ENCODE assay signal across 11 cellular contexts in the genomic region with DNA sequence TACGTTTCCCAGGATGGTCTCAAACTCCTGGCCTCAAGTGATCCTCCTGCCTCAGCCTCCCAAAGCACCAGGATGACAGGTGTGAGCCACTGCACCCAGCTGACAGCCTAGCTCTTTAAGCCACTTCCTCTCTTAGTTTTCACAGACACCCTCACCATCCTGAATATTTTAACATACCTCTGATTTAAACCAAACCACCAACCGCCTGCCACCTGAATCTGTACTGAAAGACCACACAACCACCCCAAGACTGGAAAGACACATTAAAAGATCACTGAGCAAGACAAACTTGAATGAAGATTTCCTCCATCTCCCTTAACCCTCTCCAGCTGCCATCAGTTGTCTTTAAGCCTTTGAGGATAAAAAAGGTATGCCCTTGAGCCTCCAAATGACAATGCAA.
DNase-seq lines count a peak whose midpoint lies in the region; ATAC-seq and TF ChIP-seq lines count a peak whose summit lies in the region.
"Had no signal": no experiment of that assay in that cellular context is flagged by ENCODE, and none has a peak within 500 bp of the region (broad histone marks: within the 10 kb centered on the region; RNA-seq: fewer than 3 reads in every experiment).

No MANE protein-coding gene starts in this region.

- H3K4me3 ChIP-seq in ascending aorta = no peak overlapping the region

- TF ChIP-seq CTCF in activated CD8-positive, alpha-beta T cell treated with anti-CD3 and anti-CD28 coated beads for 36 hours (IDR thresholded peaks at IDR 0.05) = no peak
- TF ChIP-seq CTCF in ascending aorta (IDR thresholded peaks at IDR 0.05) = no peak

- no peaks in the 10 kb centered on the region for H3K9me3 Mint-ChIP-seq in activated T-cell treated with anti-CD3 and anti-CD28 coated beads, Interleukin-2, amount 50 U/mL, for 24 hours
- peaks cover 2% of the 10 kb centered on the region for H3K9me3 Mint-ChIP-seq in activated CD8-positive, alpha-beta T cell treated with anti-CD3 and anti-CD28 coated beads for 36 hours
- no peaks in the 10 kb centered on the region for H3K9me3 Mint-ChIP-seq in stimulated activated effector memory CD8-positive, alpha-beta T cell treated with anti-CD3 and anti-CD28 coated beads, Interleukin-12 subunit alpha, Interleukin-12 subunit beta, amount 100 ng/mL, for 72 hours

- CTCF ChIA-PET in activated CD8-positive, alpha-beta T cell treated with anti-CD3 and anti-CD28 coated beads for 36 hours (lab: Charles Lee) = no interaction called here

- H3K36me3 ChIP-seq in ascending aorta = no peaks in the 10 kb centered on the region

- H3K36me3 Mint-ChIP-seq in activated T-cell treated with anti-CD3 and anti-CD28 coated beads, Interleukin-2, amount 50 U/mL, for 24 hours (ENCODE audit: low read depth) = peaks cover 10% of the 10 kb centered on the region
- peaks cover 25% of the 10 kb centered on the region for H3K36me3 Mint-ChIP-seq in activated CD8-positive, alpha-beta T cell treated with anti-CD3 and anti-CD28 coated beads for 36 hours (ENCODE audit: low read depth)
- peaks cover 39% of the 10 kb centered on the region for H3K36me3 Mint-ChIP-seq in stimulated activated effector memory CD8-positive, alpha-beta T cell treated with anti-CD3 and anti-CD28 coated beads, Interleukin-12 subunit alpha, Interleukin-12 subunit beta, amount 100 ng/mL, for 72 hours

- ATAC-seq in HG03108 (IDR thresholded peaks at IDR 0.05; ENCODE audit: unreplicated experiment) = peak; percentile 35
- peak; percentile 51 for ATAC-seq in activated CD8-positive, alpha-beta T cell treated with anti-CD3 and anti-CD28 coated beads for 36 hours
- peak; percentile 79 for ATAC-seq in stimulated activated effector memory CD8-positive, alpha-beta T cell treated with anti-CD3 and anti-CD28 coated beads, Interleukin-12 subunit alpha, Interleukin-12 subunit beta, amount 100 ng/mL, for 72 hours

- H3K4me1 ChIP-seq in ascending aorta = no peaks in the 10 kb centered on the region

- no peak for DNase-seq in activated T-cell treated with anti-CD3 and anti-CD28 coated beads, Interleukin-2, amount 50 U/mL, for 24 hours
- DNase-seq in activated T-cell treated with anti-CD3 and anti-CD28 coated beads for 4 hours (no peak), DMS79 (lab: John Stamatoyannopoulos, UW) (no peak), HUDEP-2 (lab: John Stamatoyannopoulos, UW; ENCODE audit: unreplicated experiment in 76 of 76) (no peak), ascending aorta (ENCODE audit: low spot score in 2 of 2) (no peak)
- peak; percentile 80 for DNase-seq in activated CD8-positive, alpha-beta T cell treated with anti-CD3 and anti-CD28 coated beads for 36 hours
- DNase-seq in stimulated activated effector memory CD8-positive, alpha-beta T cell treated with anti-CD3 and anti-CD28 coated beads, Interleukin-12 subunit alpha, Interleukin-12 subunit beta, amount 100 ng/mL, for 72 hours (ENCODE audit: low spot score in 2 of 2) = no peak
- DNase-seq: head of caudate nucleus, mesendoderm, NCI-H1105 treated with DMSO at 0.1 percent for 48 hours had no signal

- no peaks in the 10 kb centered on the region for H3K27me3 ChIP-seq in ascending aorta

- intact Hi-C loops in activated CD8-positive, alpha-beta T cell treated with anti-CD3 and anti-CD28 coated beads for 36 hours (cut with micrococcal nuclease) = no loop called here
- intact Hi-C loops in ascending aorta (cut with DNase I) = loop anchor here (10.0 kb wide), 1 partner anchor 108 kb away; the partner anchor contains the start of gene SH3KBP1

- no peak overlapping the region for H3K27ac ChIP-seq in ascending aorta

- H3K27me3 Mint-ChIP-seq in activated T-cell treated with anti-CD3 and anti-CD28 coated beads, Interleukin-2, amount 50 U/mL, for 24 hours = peaks cover 3% of the 10 kb centered on the region
- H3K27me3 Mint-ChIP-seq in activated CD8-positive, alpha-beta T cell treated with anti-CD3 and anti-CD28 coated beads for 36 hours = no peaks in the 10 kb centered on the region

- peak overlapping the region; percentile 1 for H3K4me3 Mint-ChIP-seq in activated T-cell treated with anti-CD3 and anti-CD28 coated beads, Interleukin-2, amount 50 U/mL, for 24 hours
- H3K4me3 Mint-ChIP-seq in activated CD8-positive, alpha-beta T cell treated with anti-CD3 and anti-CD28 coated beads for 36 hours = no peak overlapping the region
- H3K4me3 Mint-ChIP-seq in stimulated activated effector memory CD8-positive, alpha-beta T cell treated with anti-CD3 and anti-CD28 coated beads, Interleukin-12 subunit alpha, Interleukin-12 subunit beta, amount 100 ng/mL, for 72 hours = peak overlapping the region; percentile 20

- no peaks in the 10 kb centered on the region for H3K9me3 ChIP-seq in ascending aorta

- POLR2A ChIA-PET in activated CD8-positive, alpha-beta T cell treated with anti-CD3 and anti-CD28 coated beads for 36 hours (lab: Charles Lee) = interaction anchor here (0.7 to 1.6 kb wide), 3 partner anchors 11 to 24 kb away, joined by 3 to 7 read pairs (median 4); no protein-coding TSS in a partner anchor

- H3K27ac Mint-ChIP-seq in activated T-cell treated with anti-CD3 and anti-CD28 coated beads, Interleukin-2, amount 50 U/mL, for 24 hours = peak overlapping the region; percentile 69
- H3K27ac Mint-ChIP-seq in activated CD8-positive, alpha-beta T cell treated with anti-CD3 and anti-CD28 coated beads for 36 hours = peak overlapping the region; percentile 89
- peak overlapping the region; percentile 77 for H3K27ac Mint-ChIP-seq in stimulated activated effector memory CD8-positive, alpha-beta T cell treated with anti-CD3 and anti-CD28 coated beads, Interleukin-12 subunit alpha, Interleukin-12 subunit beta, amount 100 ng/mL, for 72 hours

- peaks cover 65% of the 10 kb centered on the region for H3K4me1 Mint-ChIP-seq in activated T-cell treated with anti-CD3 and anti-CD28 coated beads, Interleukin-2, amount 50 U/mL, for 24 hours (ENCODE audit: low read depth)
- peaks cover 66% of the 10 kb centered on the region for H3K4me1 Mint-ChIP-seq in activated CD8-positive, alpha-beta T cell treated with anti-CD3 and anti-CD28 coated beads for 36 hours (ENCODE audit: low read depth)
- H3K4me1 Mint-ChIP-seq in stimulated activated effector memory CD8-positive, alpha-beta T cell treated with anti-CD3 and anti-CD28 coated beads, Interleukin-12 subunit alpha, Interleukin-12 subunit beta, amount 100 ng/mL, for 72 hours = peaks cover 59% of the 10 kb centered on the region
